Comparison of ENCODE assay signal across 8 cellular contexts in genomic region chr13:37059136-37059847, GRCh38. TPM values are rescaled to one million over a fixed set of nuclear protein-coding genes. Genes with fewer than 3 reads are reported as not detected.
A peak's percentile ranks its signal among the peaks of the same experiment; 100 is the strongest.
DNase-seq lines count a peak whose midpoint lies in the region; ATAC-seq, FAIRE-seq and TF ChIP-seq lines count a peak whose summit lies in the region.

SUPT20H (minus strand) TSS chr13:37059688; CDS start chr13:37051490, 8,198 bp downstream.

- H2AFZ ChIP-seq in OCI-LY7 (ENCODE audit: low read length) (peak within 1 kb of the TSS; percentile 97), endothelial cell of umbilical vein (ENCODE audit: low read depth, low read length) (peak within 1 kb of the TSS; percentile 90)

- peak within 1 kb of the TSS; percentile 59 for H3K27ac ChIP-seq in OCI-LY7 (ENCODE audit: low read depth, low read length, poor library complexity, severe bottlenecking)
- peak within 1 kb of the TSS; percentile 92 for H3K27ac ChIP-seq in endothelial cell of umbilical vein (ENCODE audit: insufficient read depth, low read depth, low read length)

- dilution Hi-C loops in endothelial cell of umbilical vein (cut with MboI; ENCODE audit: extremely low pct_ligation_motif_present, low sequenced_read_pairs): no loop called here

- peak; percentile 97 for ATAC-seq in GM21526 (IDR thresholded peaks at IDR 0.05; ENCODE audit: low FRiP score, unreplicated experiment)

- H3K79me2 ChIP-seq in OCI-LY7 (ENCODE audit: insufficient read depth, low read depth, low read length): peaks cover 29% of the 10 kb centered on the region
- peaks cover 39% of the 10 kb centered on the region for H3K79me2 ChIP-seq in endothelial cell of umbilical vein (ENCODE audit: control insufficient read depth, insufficient read depth, low read length)

- H3K4me1 ChIP-seq in OCI-LY7 (ENCODE audit: insufficient read depth, low read length, poor library complexity, severe bottlenecking): peaks cover 12% of the 10 kb centered on the region
- peaks cover 6% of the 10 kb centered on the region for H3K4me1 ChIP-seq in endothelial cell of umbilical vein (ENCODE audit: control insufficient read depth, extremely low read depth, insufficient read depth, low read length)

- peak; percentile 73 for TF ChIP-seq POLR2A in endothelial cell of umbilical vein (IDR thresholded peaks at IDR 0.05; ENCODE audit: low read depth, low read length)

- H3K9ac ChIP-seq in endothelial cell of umbilical vein (replicated peaks; ENCODE audit: extremely low read depth, insufficient read depth, low read length): peak within 1 kb of the TSS; percentile 83

- CTCF ChIA-PET in OCI-LY7 (lab: Charles Lee; ENCODE audit: unreplicated experiment): no interaction called here
- CTCF ChIA-PET in endothelial cell of umbilical vein (lab: Charles Lee): no interaction called here

- FAIRE-seq in endothelial cell of umbilical vein (lab: Jason Lieb, UNC): peak; percentile 94

- H3K9me2 ChIP-seq in OCI-LY7 (ENCODE audit: insufficient read depth, low read length): no peaks in the 10 kb centered on the region

- DNase-seq in DMS 273 treated with DMSO at 0.1 percent for 48 hours (lab: John Stamatoyannopoulos, UW) (peak; percentile 16), HuH-7 (ENCODE audit: low spot score) (peak; percentile 64), OCI-LY7 (ENCODE audit: low spot score) (peak; percentile 93), activated T-cell treated with anti-CD3 and anti-CD28 coated beads for 1 hour (ENCODE audit: low read depth) (peak; percentile 91), endothelial cell of umbilical vein (ENCODE audit: low read depth, low spot score) (peak; percentile 93), middle frontal gyrus (ENCODE audit: extremely low spot score, low spot score) (peak; percentile 80)
- DNase-seq in stimulated activated CD8-positive, alpha-beta memory T cell treated with anti-CD3 and anti-CD28 coated beads, Interleukin-2, amount 100 ng/mL, for 1 hour (ENCODE audit: low read depth in 2 of 2): peak; percentile 90 to 91

- H3K4me3 ChIP-seq in OCI-LY7 (ENCODE audit: low read depth, low read length, poor library complexity, severe bottlenecking) (peak within 1 kb of the TSS; percentile 71), endothelial cell of umbilical vein (replicated peaks in 1 of 3; ENCODE audit: insufficient read depth in 1 of 3, low read depth in 1 of 3, low read length in 3 of 3) (peak within 1 kb of the TSS; percentile 81 to 82 (median 81))

- H3K9me3 ChIP-seq in OCI-LY7 (ENCODE audit: low read length) (no peaks in the 10 kb centered on the region), endothelial cell of umbilical vein (replicated peaks; ENCODE audit: control insufficient read depth, insufficient read depth, low read length) (no peaks in the 10 kb centered on the region)

- TF ChIP-seq CTCF in OCI-LY7 (conservative IDR thresholded peaks at IDR 0.05; ENCODE audit: low read length) (no peak), endothelial cell of umbilical vein (IDR thresholded peaks at IDR 0.05; ENCODE audit: extremely low read depth in 1 of 2, insufficient read depth in 1 of 2, low read depth in 1 of 2, low read length in 2 of 2) (no peak)

- H3K27me3 ChIP-seq in endothelial cell of umbilical vein (ENCODE audit: control insufficient read depth in 2 of 2, insufficient read depth in 2 of 2, low read length in 2 of 2): no peaks in the 10 kb centered on the region

- H3K4me2 ChIP-seq in OCI-LY7 (ENCODE audit: low read length): peak within 1 kb of the TSS; percentile 83
- peak within 1 kb of the TSS; percentile 95 for H3K4me2 ChIP-seq in endothelial cell of umbilical vein (ENCODE audit: insufficient read depth, low read length)

- POLR2A ChIA-PET in OCI-LY7 (lab: Charles Lee): no interaction called here
- POLR2A ChIA-PET in endothelial cell of umbilical vein (lab: Charles Lee): no interaction called here

- BruUV-seq in OCI-LY7 (replicated peaks; lab: Mats Ljungman, UMichigan) (TSS peak; percentile 81), endothelial cell of umbilical vein (replicated peaks; lab: Mats Ljungman, UMichigan) (TSS peak; percentile 55)

- no peaks in the 10 kb centered on the region for H3K9me1 ChIP-seq in endothelial cell of umbilical vein (replicated peaks; ENCODE audit: control insufficient read depth, extremely low read depth, insufficient read depth, low read length)

- H4K20me1 ChIP-seq in OCI-LY7 (ENCODE audit: insufficient read depth, low read length) (no peaks in the 10 kb centered on the region), endothelial cell of umbilical vein (replicated peaks; ENCODE audit: control insufficient read depth, extremely low read depth, insufficient read depth, low read length) (no peaks in the 10 kb centered on the region)

- H3K36me3 ChIP-seq in OCI-LY7 (ENCODE audit: insufficient read depth, low read length) (peaks cover 12% of the 10 kb centered on the region), endothelial cell of umbilical vein (ENCODE audit: control insufficient read depth in 2 of 2, extremely low read depth in 1 of 2, insufficient read depth in 2 of 2, low read length in 2 of 2) (peaks cover 0 to 3% of the 10 kb centered on the region in 2 experiments)

- intact Hi-C loops in OCI-LY7 (cut with micrococcal nuclease; ENCODE audit: unreplicated experiment): loop anchor here (1.0 to 5.0 kb wide), 4 partner anchors 58 to 1978 kb away; partner anchors contain the start of genes NHLRC3, PROSER1, RFXAP and SMAD9
- intact Hi-C loops in endothelial cell of umbilical vein (cut with micrococcal nuclease): loop anchor here (1.0 to 5.0 kb wide), 6 partner anchors 32 to 712 kb away; partner anchors contain the start of genes ALG5 and SPART

TF ChIP-seq in endothelial cell of umbilical vein, 7 proteins besides CTCF, POLR2A, EP300 and RAD21:
- TF ChIP-seq JUN (IDR thresholded peaks at IDR 0.05; ENCODE audit: borderline replicate concordance, insufficient read depth, insufficient read length, low read depth): no peak
- TF ChIP-seq POLR2AphosphoS5 (IDR thresholded peaks at IDR 0.05; ENCODE audit: insufficient read depth, low read depth, low read length): peak; percentile 90

RNA-seq across cellular contexts. Expression of gene SUPT20H, which starts in this region (rescaled TPM):
- total RNA-seq in OCI-LY7 (2014; rRNA removed; shearing (Covaris generic)): 48.3 and 53.0 TPM in 2 replicates
- 84.1 and 88.3 TPM in 2 replicates for total RNA-seq in OCI-LY7 (2022)
- total RNA-seq in endothelial cell of umbilical vein: 65.9 and 70.7 TPM in 2 replicates
- 47.2 and 48.3 TPM in 2 replicates for polyA plus RNA-seq in endothelial cell of umbilical vein
- 47.4 and 50.8 TPM in 2 replicates for polyA plus RNA-seq in endothelial cell of umbilical vein (2011; cell fraction: cytosol; rRNA removed)
- polyA plus RNA-seq in endothelial cell of umbilical vein (2011; cell fraction: nucleus; rRNA removed): 124 and 130 TPM in 2 replicates
- 54.3 and 71.2 TPM in 2 replicates for polyA plus RNA-seq in endothelial cell of umbilical vein (2012)
- polyA minus RNA-seq in endothelial cell of umbilical vein: 66.0 and 71.0 TPM in 2 replicates
- 7.6 TPM for polyA minus RNA-seq in endothelial cell of umbilical vein (2011; cell fraction: cytosol; rRNA and poly(A)+ RNA removed)
- polyA minus RNA-seq in endothelial cell of umbilical vein (2011; cell fraction: nucleus; rRNA and poly(A)+ RNA removed): 110 and 167 TPM in 2 replicates

Comparison
In these comparisons a context has a peak if more than half of its experiments do, and no peak if none do; other contexts are left out.
1. Peak in every context shown above with its lines: DNase-seq, ATAC-seq, H3K4me3 ChIP-seq and H3K27ac ChIP-seq.
2. DNase-seq: peak in every context shown above with its lines; median percentile 93 in OCI-LY7; 93 in endothelial cell of umbilical vein; 91 in activated T-cell treated with anti-CD3 and anti-CD28 coated beads for 1 hour; 90 in stimulated activated CD8-positive, alpha-beta memory T cell treated with anti-CD3 and anti-CD28 coated beads, Interleukin-2, amount 100 ng/mL, for 1 hour; 80 in middle frontal gyrus; 64 in HuH-7; 16 in DMS 273 treated with DMSO at 0.1 percent for 48 hours.